Comparison of ENCODE assay signal across 8 cellular contexts in genomic region chr7:107564553-107565298, GRCh38. TPM values are rescaled to one million over a fixed set of nuclear protein-coding genes. Genes with fewer than 3 reads are reported as not detected.
DNase-seq lines count a peak whose midpoint lies in the region; ATAC-seq and TF ChIP-seq lines count a peak whose summit lies in the region.

No MANE protein-coding gene starts in this region.

- intact Hi-C loops in activated CD4-positive, alpha-beta T cell treated with anti-CD3 and anti-CD28 coated beads for 36 hours (cut with DNase I, micrococcal nuclease), result loop anchor here (5.0 to 10.0 kb wide), 7 partner anchors 98 to 1277 kb away; partner anchors contain the start of genes DLD (in 2 of the 2), CBLL1 (in 1 of the 2), DNAJB9 (in 1 of the 2) and PNPLA8 (in 1 of the 2)
- intact Hi-C loops in sigmoid colon (cut with DNase I), result loop anchor here (1.0 to 10.0 kb wide), 5 partner anchors 16 to 400 kb away; partner anchors contain the start of genes BCAP29, CBLL1 and HBP1

- POLR2A ChIA-PET in activated CD4-positive, alpha-beta T cell treated with anti-CD3 and anti-CD28 coated beads for 36 hours (lab: Charles Lee), result interaction anchor here (1.5 kb wide), 1 partner anchor 15 kb away, joined by 4 read pairs; no protein-coding TSS in a partner anchor
- POLR2A ChIA-PET in T-cell (lab: Charles Lee), result interaction anchor here in 1 of 2 donors (0.6 kb wide), 1 partner anchor 16 kb away, joined by 3 read pairs; no protein-coding TSS in a partner anchor

- no peaks in the 10 kb centered on the region for H3K9me3 Mint-ChIP-seq in activated CD4-positive, alpha-beta T cell treated with anti-CD3 and anti-CD28 coated beads for 36 hours (ENCODE audit: low read depth)
- no peaks in the 10 kb centered on the region for H3K9me3 Mint-ChIP-seq in T-cell

- H3K36me3 ChIP-seq in sigmoid colon, result no peaks in the 10 kb centered on the region

- no peak for TF ChIP-seq POLR2A in sigmoid colon (IDR thresholded peaks at IDR 0.05)

- H3K4me3 ChIP-seq in foreskin fibroblast (ENCODE audit: low read depth in 1 of 2, low read length in 2 of 2), result peak overlapping the region; percentile 92 to 98
- H3K4me3 ChIP-seq in sigmoid colon, result peak overlapping the region; percentile 85 to 98 (median 90)

- no peak for TF ChIP-seq CTCF in foreskin fibroblast (IDR thresholded peaks at IDR 0.05; ENCODE audit: low read depth, low read length)
- no peak for TF ChIP-seq CTCF in sigmoid colon (IDR thresholded peaks at IDR 0.05)

- peaks cover 55% of the 10 kb centered on the region for H3K4me1 Mint-ChIP-seq in activated CD4-positive, alpha-beta T cell treated with anti-CD3 and anti-CD28 coated beads for 36 hours
- peaks cover 51 to 55% (median 54%) of the 10 kb centered on the region in 3 donors for H3K4me1 Mint-ChIP-seq in T-cell

- peaks cover 0 to 45% (median 27%) of the 10 kb centered on the region in 4 donors for H3K4me1 ChIP-seq in sigmoid colon

- DNase-seq in activated CD4-positive, alpha-beta T cell treated with anti-CD3 and anti-CD28 coated beads for 36 hours, result no peak
- no peak for DNase-seq in activated CD4-positive, alpha-beta T cell treated with anti-CD3 and anti-CD28 coated beads for 4 hours
- DNase-seq in T-cell (no peak), foreskin fibroblast (peak; percentile 72 to 85), sigmoid colon (no peak), occipital lobe (lab: John Stamatoyannopoulos, UW) (no peak), ecto neural progenitor cell (ENCODE audit: low spot score) (no peak)

- H3K4me3 Mint-ChIP-seq in activated CD4-positive, alpha-beta T cell treated with anti-CD3 and anti-CD28 coated beads for 36 hours, result peak overlapping the region; percentile 85
- peak overlapping the region; percentile 79 to 88 (median 88) for H3K4me3 Mint-ChIP-seq in T-cell

- H3K27ac ChIP-seq in sigmoid colon, result peak overlapping the region; percentile 92 to 96 (median 93)

- no peaks in the 10 kb centered on the region for H3K27me3 Mint-ChIP-seq in activated CD4-positive, alpha-beta T cell treated with anti-CD3 and anti-CD28 coated beads for 36 hours
- H3K27me3 Mint-ChIP-seq in T-cell, result no peaks in the 10 kb centered on the region

- no peaks in the 10 kb centered on the region for H3K27me3 ChIP-seq in sigmoid colon

- 25 to 49% methylated on average over 9 of the region's 9 CpGs for WGBS in sigmoid colon, 2 donors

- peak overlapping the region; percentile 94 for H3K27ac Mint-ChIP-seq in activated CD4-positive, alpha-beta T cell treated with anti-CD3 and anti-CD28 coated beads for 36 hours
- peak overlapping the region; percentile 88 to 90 for H3K27ac Mint-ChIP-seq in T-cell

- TF ChIP-seq EP300 in sigmoid colon (IDR thresholded peaks at IDR 0.05), result no peak

- CTCF ChIA-PET in activated CD4-positive, alpha-beta T cell treated with anti-CD3 and anti-CD28 coated beads for 36 hours (lab: Charles Lee), result interaction anchor here (0.5 to 1.6 kb wide), 5 partner anchors 9 to 235 kb away, joined by 3 to 6 read pairs (median 3); partner anchors contain the start of gene BCAP29
- CTCF ChIA-PET in T-cell (lab: Charles Lee), result interaction anchor here in 1 of 2 donors (0.6 to 2.5 kb wide), 6 partner anchors 11 to 310 kb away, joined by 3 to 17 read pairs (median 4); partner anchors contain the start of gene CBLL1

- no peak for ATAC-seq in activated CD4-positive, alpha-beta T cell treated with anti-CD3 and anti-CD28 coated beads for 36 hours
- no peak for ATAC-seq in T-cell (replicated peaks in 1 of 4)
- ATAC-seq in GM18867 (IDR thresholded peaks at IDR 0.05; ENCODE audit: unreplicated experiment), result no peak

- no peaks in the 10 kb centered on the region for H3K9me3 ChIP-seq in sigmoid colon

- peaks cover 22% of the 10 kb centered on the region for H3K36me3 Mint-ChIP-seq in activated CD4-positive, alpha-beta T cell treated with anti-CD3 and anti-CD28 coated beads for 36 hours (ENCODE audit: low read depth)
- peaks cover 13% of the 10 kb centered on the region for H3K36me3 Mint-ChIP-seq in T-cell

RNA-seq across cellular contexts. Expression of gene DUS4L, which starts 1.0 kb away (rescaled TPM):
- 10 to 100 TPM; 12.8 to 13.3 TPM for total RNA-seq in activated CD4-positive, alpha-beta T cell treated with anti-CD3 and anti-CD28 coated beads for 36 hours
- total RNA-seq in T-cell, result 10 to 100 TPM in 4 of 5 donors, 1 to 10 TPM in 1; 9.4 to 14.7 (median 10.8) TPM
- total RNA-seq in sigmoid colon, result 10 to 100 TPM in 1 of 4 donors, 1 to 10 TPM in 3; 5.4 to 10.3 (median 8.3) TPM
- polyA plus RNA-seq in sigmoid colon, result 1 to 10 TPM; 3.2 to 5.4 (median 4.3) TPM
- total RNA-seq in occipital lobe, result 17.9 TPM

RNA-seq across cellular contexts. Expression of gene COG5, which starts 1.0 kb away (rescaled TPM):
- total RNA-seq in activated CD4-positive, alpha-beta T cell treated with anti-CD3 and anti-CD28 coated beads for 36 hours, result 10 to 100 TPM; 34.1 to 35.5 TPM
- total RNA-seq in T-cell (10 to 100 TPM; 37.3 to 83.8 (median 55.4) TPM), sigmoid colon (10 to 100 TPM; 26.8 to 73.4 (median 30.2) TPM), occipital lobe (46.2 TPM)
- polyA plus RNA-seq in sigmoid colon, result 10 to 100 TPM; 11.0 to 27.6 (median 15.7) TPM

RNA-seq across cellular contexts. Expression of gene BCAP29, which starts 15.3 kb away (rescaled TPM):
- total RNA-seq in activated CD4-positive, alpha-beta T cell treated with anti-CD3 and anti-CD28 coated beads for 36 hours, result 10 to 100 TPM; 31.4 to 38.8 TPM
- total RNA-seq in T-cell (10 to 100 TPM; 12.5 to 17.5 (median 15.9) TPM), sigmoid colon (100 to 1,000 TPM; 104 to 173 (median 137) TPM), occipital lobe (66.9 TPM)
- 10 to 100 TPM; 15.6 to 38.2 (median 19.9) TPM for polyA plus RNA-seq in sigmoid colon

Comparison
In these comparisons a context has a peak if more than half of its experiments do, and no peak if none do; other contexts are left out.
1. DNase-seq: peak in foreskin fibroblast (2 of 2); none in activated CD4-positive, alpha-beta T cell treated with anti-CD3 and anti-CD28 coated beads for 36 hours (single experiment), activated CD4-positive, alpha-beta T cell treated with anti-CD3 and anti-CD28 coated beads for 4 hours (0 of 2), T-cell (0 of 34), sigmoid colon (single experiment), occipital lobe (single experiment) and ecto neural progenitor cell (single experiment).